8 cellular contexts compared by ENCODE assay signal in genomic region chr3:125141596-125142417, GRCh38.
DNase-seq lines count a peak whose midpoint lies in the region; ATAC-seq and TF ChIP-seq lines count a peak whose summit lies in the region.

No MANE protein-coding gene starts in this region.

- H3K36me3 Mint-ChIP-seq in IgD-negative memory B cell (no peaks in the 10 kb centered on the region), neural crest cell (ENCODE audit: low read depth) (no peaks in the 10 kb centered on the region)
- peaks cover 8% of the 10 kb centered on the region for H3K36me3 Mint-ChIP-seq in activated CD8-positive, alpha-beta memory T cell treated with anti-CD3 and anti-CD28 coated beads, Interleukin-2, amount 10 ng/mL, durations not matched to agents 7 days and 5 days

- H3K4me3 ChIP-seq in esophagus squamous epithelium (peak overlapping the region; percentile 11 to 57 (median 36)), subcutaneous abdominal adipose tissue (ENCODE audit: low read depth in 1 of 5, low read length in 5 of 5) (peak overlapping the region; percentile 24 to 58 (median 51))

- intact Hi-C loops in esophagus squamous epithelium (cut with DNase I): loop anchor here (10.0 kb wide), 1 partner anchor 87 kb away; the partner anchor contains the start of gene HEG1

- CTCF ChIA-PET in activated CD8-positive, alpha-beta memory T cell treated with anti-CD3 and anti-CD28 coated beads, Interleukin-2, amount 10 ng/mL, durations not matched to agents 7 days and 5 days (lab: Charles Lee): interaction anchor here (0.5 to 2.7 kb wide), 11 partner anchors 9 to 117 kb away, joined by 3 to 11 read pairs (median 3); no protein-coding TSS in a partner anchor

- H3K36me3 ChIP-seq in esophagus squamous epithelium (no peaks in the 10 kb centered on the region), subcutaneous abdominal adipose tissue (ENCODE audit: control insufficient read depth in 5 of 5, insufficient read depth in 5 of 5, low read length in 5 of 5) (no peaks in the 10 kb centered on the region)

- H3K27ac Mint-ChIP-seq in IgD-negative memory B cell (peak overlapping the region; percentile 19 to 89 (median 84)), neural crest cell (ENCODE audit: unreplicated experiment) (no peak overlapping the region)
- peak overlapping the region; percentile 95 for H3K27ac Mint-ChIP-seq in activated CD8-positive, alpha-beta memory T cell treated with anti-CD3 and anti-CD28 coated beads, Interleukin-2, amount 10 ng/mL, durations not matched to agents 7 days and 5 days

- H3K27ac ChIP-seq in esophagus squamous epithelium (peak overlapping the region; percentile 71 to 85 (median 81)), subcutaneous abdominal adipose tissue (ENCODE audit: low read depth, low read length) (peak overlapping the region; percentile 37)

- ATAC-seq in activated CD8-positive, alpha-beta memory T cell treated with anti-CD3 and anti-CD28 coated beads, Interleukin-2, amount 10 ng/mL, durations not matched to agents 7 days and 5 days: peak; percentile 90

- no peak for TF ChIP-seq POLR2A in esophagus squamous epithelium (IDR thresholded peaks at IDR 0.05)

- peak; percentile 65 for DNase-seq in COLO668 (lab: John Stamatoyannopoulos, UW; ENCODE audit: unreplicated experiment)
- peak; percentile 80 for DNase-seq in GM20000 (ENCODE audit: low spot score)
- DNase-seq in activated CD8-positive, alpha-beta memory T cell treated with anti-CD3 and anti-CD28 coated beads, Interleukin-2, amount 10 ng/mL, durations not matched to agents 7 days and 5 days: peak; percentile 90
- peak; percentile 14 for DNase-seq in esophagus squamous epithelium (lab: John Stamatoyannopoulos, UW)
- peak; percentile 40 for DNase-seq in neural crest cell (ENCODE audit: low read depth, low spot score)
- no peak for DNase-seq in SW 1271 (lab: John Stamatoyannopoulos, UW)

- H3K9me3 ChIP-seq in esophagus squamous epithelium (no peaks in the 10 kb centered on the region), subcutaneous abdominal adipose tissue (ENCODE audit: control insufficient read depth in 5 of 5, low read length in 5 of 5) (no peaks in the 10 kb centered on the region)

- H3K4me1 Mint-ChIP-seq in IgD-negative memory B cell: peaks cover 28 to 52% (median 41%) of the 10 kb centered on the region in 3 donors
- peaks cover 39% of the 10 kb centered on the region for H3K4me1 Mint-ChIP-seq in activated CD8-positive, alpha-beta memory T cell treated with anti-CD3 and anti-CD28 coated beads, Interleukin-2, amount 10 ng/mL, durations not matched to agents 7 days and 5 days
- peaks cover 38% of the 10 kb centered on the region for H3K4me1 Mint-ChIP-seq in neural crest cell

- no peaks in the 10 kb centered on the region for H3K27me3 Mint-ChIP-seq in IgD-negative memory B cell
- H3K27me3 Mint-ChIP-seq in activated CD8-positive, alpha-beta memory T cell treated with anti-CD3 and anti-CD28 coated beads, Interleukin-2, amount 10 ng/mL, durations not matched to agents 7 days and 5 days: peaks cover 60% of the 10 kb centered on the region
- H3K27me3 Mint-ChIP-seq in neural crest cell (ENCODE audit: low read depth): peaks cover 34% of the 10 kb centered on the region

- H3K4me3 Mint-ChIP-seq in IgD-negative memory B cell (peak overlapping the region; percentile 18 to 94 (median 79)), neural crest cell (peak overlapping the region; percentile 49)
- H3K4me3 Mint-ChIP-seq in activated CD8-positive, alpha-beta memory T cell treated with anti-CD3 and anti-CD28 coated beads, Interleukin-2, amount 10 ng/mL, durations not matched to agents 7 days and 5 days: peak overlapping the region; percentile 72

- peak overlapping the region in 3 of 5 donors; percentile 15 to 49 (median 38) for H3K9ac ChIP-seq in subcutaneous abdominal adipose tissue (ENCODE audit: low read length in 5 of 5)

- H3K27me3 ChIP-seq in esophagus squamous epithelium: no peaks in the 10 kb centered on the region
- peaks cover 0 to 8% (median 0%) of the 10 kb centered on the region in 5 donors for H3K27me3 ChIP-seq in subcutaneous abdominal adipose tissue (ENCODE audit: control insufficient read depth in 5 of 5, insufficient read depth in 4 of 5, low read length in 5 of 5)

- H3K4me1 ChIP-seq in esophagus squamous epithelium (peaks cover 49 to 89% (median 57%) of the 10 kb centered on the region in 3 donors), subcutaneous abdominal adipose tissue (ENCODE audit: control insufficient read depth in 5 of 5, insufficient read depth in 5 of 5, low read length in 5 of 5) (peaks cover 15 to 69% (median 62%) of the 10 kb centered on the region in 5 donors)

- peak; percentile 34 for TF ChIP-seq CTCF in GM20000 (IDR thresholded peaks at IDR 0.05; ENCODE audit: extremely low read depth, missing control alignments)
- TF ChIP-seq CTCF in esophagus squamous epithelium (IDR thresholded peaks at IDR 0.05): peak in 3 of 6 experiments; percentile 25 to 36 (median 34)
- peak; percentile 33 for TF ChIP-seq CTCF in neural crest cell (conservative IDR thresholded peaks at IDR 0.05)

- WGBS in esophagus squamous epithelium, 2 donors: 43 to 50% methylated on average over 6 to 39 of the region's 61 CpGs

- H3K9me3 Mint-ChIP-seq in IgD-negative memory B cell (no peaks in the 10 kb centered on the region), neural crest cell (no peaks in the 10 kb centered on the region)
- H3K9me3 Mint-ChIP-seq in activated CD8-positive, alpha-beta memory T cell treated with anti-CD3 and anti-CD28 coated beads, Interleukin-2, amount 10 ng/mL, durations not matched to agents 7 days and 5 days (ENCODE audit: low read depth): no peaks in the 10 kb centered on the region

Comparison
In these comparisons a context has a peak if more than half of its experiments do, and no peak if none do; other contexts are left out.
1. DNase-seq: peak in COLO668 (single experiment), GM20000 (single experiment), activated CD8-positive, alpha-beta memory T cell treated with anti-CD3 and anti-CD28 coated beads, Interleukin-2, amount 10 ng/mL, durations not matched to agents 7 days and 5 days (single experiment), esophagus squamous epithelium (single experiment) and neural crest cell (single experiment); none in SW 1271 (0 of 2).
2. Peak in every context shown above with its lines, with median percentiles within 50 percentile points of each other: H3K4me3 Mint-ChIP-seq.